10 cellular contexts compared by ENCODE assay signal in the genomic region with DNA sequence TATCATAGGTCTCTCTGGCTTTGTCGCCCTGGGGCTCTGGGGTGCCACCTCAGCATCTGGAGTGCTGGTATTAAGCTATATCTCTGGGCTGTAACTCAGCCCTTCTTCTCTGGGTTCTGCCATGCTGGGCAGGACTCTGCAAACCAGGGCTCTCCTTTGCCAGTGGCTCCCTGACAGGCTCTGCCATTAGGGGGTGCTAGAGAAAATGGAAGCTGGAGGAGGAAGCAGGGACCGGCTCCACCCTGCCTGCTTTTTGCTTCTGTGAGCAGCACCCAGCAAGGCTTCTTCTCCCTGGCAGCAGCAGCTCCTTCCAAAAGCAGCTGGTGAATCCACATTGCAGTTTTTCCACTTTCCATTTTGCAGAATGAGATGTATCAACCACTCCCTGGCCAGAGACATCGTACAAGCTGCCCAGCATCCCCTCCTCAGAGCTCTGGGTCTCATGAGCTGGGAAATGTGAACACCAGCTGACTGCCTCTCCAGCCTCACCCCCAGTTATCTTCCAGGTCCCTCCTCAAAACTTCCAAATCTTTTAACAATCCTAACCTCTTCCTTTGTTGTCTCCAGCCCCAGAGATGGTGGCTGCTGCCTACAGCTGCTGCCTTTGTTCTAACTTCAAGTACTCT.
DNase-seq lines count a peak whose midpoint lies in the region; ATAC-seq and TF ChIP-seq lines count a peak whose summit lies in the region.
"Had no signal": no experiment of that assay in that cellular context is flagged by ENCODE, and none has a peak within 500 bp of the region (broad histone marks: within the 10 kb centered on the region; RNA-seq: fewer than 3 reads in every experiment).

No MANE protein-coding gene starts in this region.

- WGBS in esophagus squamous epithelium, 2 donors: 19 to 28% methylated on average over 2 to 3 of the region's 3 CpGs

- H3K27ac Mint-ChIP-seq in CD4-positive, CD25-positive, alpha-beta regulatory T cell: no peak overlapping the region
- no peak overlapping the region for H3K27ac Mint-ChIP-seq in activated CD4-positive, alpha-beta memory T cell treated with anti-CD3 and anti-CD28 coated beads for 36 hours

- ATAC-seq in CD4-positive, CD25-positive, alpha-beta regulatory T cell (ENCODE audit: low read depth in 2 of 2): no peak
- ATAC-seq in GM19463 (IDR thresholded peaks at IDR 0.05; ENCODE audit: unreplicated experiment): peak; percentile 80

- intact Hi-C loops in activated CD4-positive, alpha-beta memory T cell treated with anti-CD3 and anti-CD28 coated beads for 36 hours (cut with micrococcal nuclease): no loop called here
- intact Hi-C loops in esophagus squamous epithelium (cut with DNase I): no loop called here

- H3K36me3 Mint-ChIP-seq in CD4-positive, CD25-positive, alpha-beta regulatory T cell: no peaks in the 10 kb centered on the region
- no peaks in the 10 kb centered on the region for H3K36me3 Mint-ChIP-seq in activated CD4-positive, alpha-beta memory T cell treated with anti-CD3 and anti-CD28 coated beads for 36 hours

- peaks cover 20% of the 10 kb centered on the region for H3K27me3 ChIP-seq in CD4-positive, CD25-positive, alpha-beta regulatory T cell (ENCODE audit: control insufficient read depth, insufficient read depth, low read length)
- H3K27me3 ChIP-seq in esophagus squamous epithelium (peaks cover 0 to 68% (median 2%) of the 10 kb centered on the region in 4 donors), neural cell (ENCODE audit: insufficient read depth, low read depth, low read length) (no peaks in the 10 kb centered on the region)

- peak in 5 of 6 experiments; percentile 24 to 68 (median 56) for TF ChIP-seq CTCF in esophagus squamous epithelium (IDR thresholded peaks at IDR 0.05)
- TF ChIP-seq CTCF in neural cell (IDR thresholded peaks at IDR 0.05; ENCODE audit: poor library complexity, severe bottlenecking): peak; percentile 30

- no peak overlapping the region for H2AFZ ChIP-seq in neural cell (ENCODE audit: low read depth, low read length)

- peak overlapping the region in 1 of 4 donors; percentile 11 for H3K4me3 Mint-ChIP-seq in CD4-positive, CD25-positive, alpha-beta regulatory T cell
- no peak overlapping the region for H3K4me3 Mint-ChIP-seq in activated CD4-positive, alpha-beta memory T cell treated with anti-CD3 and anti-CD28 coated beads for 36 hours

- H3K9me2 ChIP-seq in neural cell (ENCODE audit: insufficient read depth, low read length): no peaks in the 10 kb centered on the region

- no peaks in the 10 kb centered on the region for H3K79me2 ChIP-seq in neural cell (replicated peaks; ENCODE audit: insufficient read depth, low read length)

- H3K4me1 Mint-ChIP-seq in CD4-positive, CD25-positive, alpha-beta regulatory T cell: peaks cover 0 to 6% (median 2%) of the 10 kb centered on the region in 4 donors
- H3K4me1 Mint-ChIP-seq in activated CD4-positive, alpha-beta memory T cell treated with anti-CD3 and anti-CD28 coated beads for 36 hours (ENCODE audit: low read depth): no peaks in the 10 kb centered on the region

- H4K20me1 ChIP-seq in neural cell (ENCODE audit: insufficient read depth): no peaks in the 10 kb centered on the region

- H3K4me1 ChIP-seq in CD4-positive, CD25-positive, alpha-beta regulatory T cell (ENCODE audit: control insufficient read depth, insufficient read depth, low read length, poor library complexity, severe bottlenecking): no peaks in the 10 kb centered on the region
- H3K4me1 ChIP-seq in esophagus squamous epithelium: no peaks in the 10 kb centered on the region

- DNase-seq in CD4-positive, CD25-positive, alpha-beta regulatory T cell: peak in 2 of 3 donors; percentile 4 to 62
- DNase-seq in NCI-H2081 treated with DMSO at 0.1 percent for 48 hours (lab: John Stamatoyannopoulos, UW) (peak; percentile 4), esophagus squamous epithelium (lab: John Stamatoyannopoulos, UW) (no peak), NCI-H2196 treated with DMSO at 0.1 percent for 48 hours (lab: John Stamatoyannopoulos, UW; ENCODE audit: unreplicated experiment) (no peak), NCI-H187 treated with DMSO at 0.1 percent for 48 hours (lab: John Stamatoyannopoulos, UW) (no peak)
- DNase-seq in activated CD4-positive, alpha-beta memory T cell treated with anti-CD3 and anti-CD28 coated beads for 36 hours: peak; percentile 59

- no peaks in the 10 kb centered on the region for H3F3A ChIP-seq in neural cell (ENCODE audit: insufficient read depth, low read length, poor library complexity, severe bottlenecking)

- TF ChIP-seq POLR2A in esophagus squamous epithelium (IDR thresholded peaks at IDR 0.05): no peak

- no peaks in the 10 kb centered on the region for H3K36me3 ChIP-seq in CD4-positive, CD25-positive, alpha-beta regulatory T cell (ENCODE audit: control insufficient read depth, insufficient read depth, low read length)
- no peaks in the 10 kb centered on the region for H3K36me3 ChIP-seq in esophagus squamous epithelium
- no peaks in the 10 kb centered on the region for H3K36me3 ChIP-seq in neural cell (ENCODE audit: insufficient read depth, low read length)
- H3K36me3 ChIP-seq: neutrophil had no signal

- H3K27ac ChIP-seq in CD4-positive, CD25-positive, alpha-beta regulatory T cell (ENCODE audit: insufficient read depth, low read length, poor library complexity, severe bottlenecking): no peak overlapping the region
- no peak overlapping the region for H3K27ac ChIP-seq in esophagus squamous epithelium
- no peak overlapping the region for H3K27ac ChIP-seq in neural cell (ENCODE audit: low read length)
- H3K27ac ChIP-seq: KMS-11, neutrophil had no signal

- H3K27me3 Mint-ChIP-seq in CD4-positive, CD25-positive, alpha-beta regulatory T cell: peaks cover 53% of the 10 kb centered on the region
- peaks cover 47% of the 10 kb centered on the region for H3K27me3 Mint-ChIP-seq in activated CD4-positive, alpha-beta memory T cell treated with anti-CD3 and anti-CD28 coated beads for 36 hours

- H3K4me2 ChIP-seq in neural cell (ENCODE audit: low read length): no peak overlapping the region
- H3K4me2 ChIP-seq: KMS-11 had no signal

- TF ChIP-seq RAD21 in neural cell (conservative IDR thresholded peaks at IDR 0.05): no peak

- H3K9me3 ChIP-seq in CD4-positive, CD25-positive, alpha-beta regulatory T cell (ENCODE audit: control insufficient read depth in 2 of 2, low read length in 2 of 2): no peaks in the 10 kb centered on the region
- H3K9me3 ChIP-seq in esophagus squamous epithelium (no peaks in the 10 kb centered on the region), neural cell (ENCODE audit: low read length) (no peaks in the 10 kb centered on the region)
- H3K9me3 ChIP-seq: neutrophil had no signal

- POLR2A ChIA-PET in activated CD4-positive, alpha-beta memory T cell treated with anti-CD3 and anti-CD28 coated beads for 36 hours (lab: Charles Lee): no interaction called here

- CTCF ChIA-PET in activated CD4-positive, alpha-beta memory T cell treated with anti-CD3 and anti-CD28 coated beads for 36 hours (lab: Charles Lee): interaction anchor here (0.6 to 2.4 kb wide), 16 partner anchors 9 to 345 kb away, joined by 3 to 15 read pairs (median 4); no protein-coding TSS in a partner anchor

- no peak overlapping the region for H3K4me3 ChIP-seq in CD4-positive, CD25-positive, alpha-beta regulatory T cell (ENCODE audit: low read depth, low read length)
- H3K4me3 ChIP-seq in esophagus squamous epithelium: no peak overlapping the region
- H3K4me3 ChIP-seq in neural cell (ENCODE audit: low read length): no peak overlapping the region

- no peak overlapping the region for H3K9ac ChIP-seq in neural cell (ENCODE audit: low read length)
- H3K9ac ChIP-seq: KMS-11 had no signal

- TF ChIP-seq EP300 in neural cell (conservative IDR thresholded peaks at IDR 0.05; ENCODE audit: poor library complexity, severe bottlenecking): no peak

- peaks cover 0 to 8% (median 0%) of the 10 kb centered on the region in 7 donors for H3K9me3 Mint-ChIP-seq in CD4-positive, CD25-positive, alpha-beta regulatory T cell
- no peaks in the 10 kb centered on the region for H3K9me3 Mint-ChIP-seq in activated CD4-positive, alpha-beta memory T cell treated with anti-CD3 and anti-CD28 coated beads for 36 hours

TF ChIP-seq in neural cell, 6 proteins besides CTCF, POLR2A, EP300 and RAD21:
- TF ChIP-seq SMC3 (conservative IDR thresholded peaks at IDR 0.05; ENCODE audit: poor library complexity): no peak
- no peak for TF ChIP-seq POLR2AphosphoS5 (IDR thresholded peaks at IDR 0.05)
- TF ChIP-seq, protein P1, sequence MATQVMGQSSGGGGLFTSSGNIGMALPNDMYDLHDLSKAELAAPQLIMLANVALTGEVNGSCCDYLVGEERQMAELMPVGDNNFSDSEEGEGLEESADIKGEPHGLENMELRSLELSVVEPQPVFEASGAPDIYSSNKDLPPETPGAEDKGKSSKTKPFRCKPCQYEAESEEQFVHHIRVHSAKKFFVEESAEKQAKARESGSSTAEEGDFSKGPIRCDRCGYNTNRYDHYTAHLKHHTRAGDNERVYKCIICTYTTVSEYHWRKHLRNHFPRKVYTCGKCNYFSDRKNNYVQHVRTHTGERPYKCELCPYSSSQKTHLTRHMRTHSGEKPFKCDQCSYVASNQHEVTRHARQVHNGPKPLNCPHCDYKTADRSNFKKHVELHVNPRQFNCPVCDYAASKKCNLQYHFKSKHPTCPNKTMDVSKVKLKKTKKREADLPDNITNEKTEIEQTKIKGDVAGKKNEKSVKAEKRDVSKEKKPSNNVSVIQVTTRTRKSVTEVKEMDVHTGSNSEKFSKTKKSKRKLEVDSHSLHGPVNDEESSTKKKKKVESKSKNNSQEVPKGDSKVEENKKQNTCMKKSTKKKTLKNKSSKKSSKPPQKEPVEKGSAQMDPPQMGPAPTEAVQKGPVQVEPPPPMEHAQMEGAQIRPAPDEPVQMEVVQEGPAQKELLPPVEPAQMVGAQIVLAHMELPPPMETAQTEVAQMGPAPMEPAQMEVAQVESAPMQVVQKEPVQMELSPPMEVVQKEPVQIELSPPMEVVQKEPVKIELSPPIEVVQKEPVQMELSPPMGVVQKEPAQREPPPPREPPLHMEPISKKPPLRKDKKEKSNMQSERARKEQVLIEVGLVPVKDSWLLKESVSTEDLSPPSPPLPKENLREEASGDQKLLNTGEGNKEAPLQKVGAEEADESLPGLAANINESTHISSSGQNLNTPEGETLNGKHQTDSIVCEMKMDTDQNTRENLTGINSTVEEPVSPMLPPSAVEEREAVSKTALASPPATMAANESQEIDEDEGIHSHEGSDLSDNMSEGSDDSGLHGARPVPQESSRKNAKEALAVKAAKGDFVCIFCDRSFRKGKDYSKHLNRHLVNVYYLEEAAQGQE (IDR thresholded peaks at IDR 0.05; ENCODE audit: borderline replicate concordance): no peak
- TF ChIP-seq TAF1 (IDR thresholded peaks at IDR 0.05; ENCODE audit: low read depth): no peak
- no peak for TF ChIP-seq MXI1 (conservative IDR thresholded peaks at IDR 0.05; ENCODE audit: poor library complexity, severe bottlenecking)
- TF ChIP-seq EZH2 (IDR thresholded peaks at IDR 0.05; ENCODE audit: borderline replicate concordance, insufficient read depth, low read length, poor library complexity, severe bottlenecking): no peak

Comparison
In these comparisons a context has a peak if more than half of its experiments do, and no peak if none do; other contexts are left out.
1. DNase-seq: peak in CD4-positive, CD25-positive, alpha-beta regulatory T cell (2 of 3), NCI-H2081 treated with DMSO at 0.1 percent for 48 hours (single experiment) and activated CD4-positive, alpha-beta memory T cell treated with anti-CD3 and anti-CD28 coated beads for 36 hours (single experiment); none in esophagus squamous epithelium (single experiment), NCI-H2196 treated with DMSO at 0.1 percent for 48 hours (single experiment) and NCI-H187 treated with DMSO at 0.1 percent for 48 hours (single experiment).